Comparison of ENCODE assay signal across 8 cellular contexts in the genomic region with DNA sequence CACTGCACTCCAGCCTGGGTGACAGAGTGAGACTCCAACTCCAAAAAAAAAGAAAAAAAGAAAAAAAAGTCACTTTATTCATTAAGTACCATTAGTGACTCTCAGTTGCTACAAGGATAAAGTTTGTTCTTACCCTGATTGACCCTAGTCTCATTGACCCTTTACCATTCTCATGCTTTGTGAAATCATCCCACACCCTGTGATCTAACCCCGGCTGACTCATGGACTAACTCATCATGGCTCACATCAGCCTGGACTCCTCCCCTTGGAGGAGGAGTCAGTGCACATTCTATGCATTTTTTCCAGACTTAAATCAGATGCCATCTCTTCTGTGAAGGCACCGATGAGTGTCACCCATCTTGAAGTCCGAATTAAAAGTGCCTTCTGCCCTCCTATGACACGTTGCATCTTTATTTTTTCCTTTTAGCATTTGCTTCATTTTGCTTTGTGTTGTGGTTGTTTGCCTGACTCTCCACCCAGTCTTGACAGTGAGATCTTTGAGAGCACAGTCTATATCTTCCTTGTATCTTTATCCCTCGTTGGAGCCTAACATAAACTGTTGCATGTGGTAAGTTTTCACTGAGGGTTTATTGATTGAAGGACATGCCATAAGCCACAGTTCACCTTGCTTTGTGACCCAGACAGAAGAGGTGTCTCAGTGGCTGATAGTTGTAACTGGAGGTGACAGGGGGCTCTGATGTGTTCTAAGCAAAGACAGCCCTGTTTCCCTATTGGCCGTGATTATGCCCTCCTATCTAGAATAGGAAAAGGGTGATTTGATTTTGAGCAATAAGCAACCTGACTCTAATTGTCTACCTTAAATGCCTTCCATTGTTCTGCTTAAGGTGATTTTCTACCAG.
DNase-seq lines count a peak whose midpoint lies in the region; ATAC-seq and TF ChIP-seq lines count a peak whose summit lies in the region.

No MANE protein-coding gene starts in this region.

- peaks cover 42% of the 10 kb centered on the region for H3K4me1 Mint-ChIP-seq in activated CD4-positive, alpha-beta T cell treated with anti-CD3 and anti-CD28 coated beads for 36 hours

- peak overlapping the region; percentile 51 for H3K4me3 Mint-ChIP-seq in activated CD4-positive, alpha-beta T cell treated with anti-CD3 and anti-CD28 coated beads for 36 hours

- H3K9me3 Mint-ChIP-seq in activated CD4-positive, alpha-beta T cell treated with anti-CD3 and anti-CD28 coated beads for 36 hours (ENCODE audit: low read depth) = no peaks in the 10 kb centered on the region

- no peak for TF ChIP-seq CTCF in fibroblast of pulmonary artery (IDR thresholded peaks at IDR 0.05; ENCODE audit: low read length, missing control alignments)

- intact Hi-C loops in activated CD4-positive, alpha-beta T cell treated with anti-CD3 and anti-CD28 coated beads for 36 hours (cut with DNase I, micrococcal nuclease) = loop anchor here (1.0 kb wide), 3 partner anchors 20 to 73 kb away; no protein-coding TSS in a partner anchor

- H3K27ac ChIP-seq in skin epidermis = peak overlapping the region in 16 of 21 experiments; percentile 22 to 74 (median 49)

- POLR2A ChIA-PET in activated CD4-positive, alpha-beta T cell treated with anti-CD3 and anti-CD28 coated beads for 36 hours (lab: Charles Lee) = interaction anchor here (0.7 kb wide), 1 partner anchor 19 kb away, joined by 3 read pairs; no protein-coding TSS in a partner anchor

- CTCF ChIA-PET in activated CD4-positive, alpha-beta T cell treated with anti-CD3 and anti-CD28 coated beads for 36 hours (lab: Charles Lee) = interaction anchor here (0.8 to 0.9 kb wide), 2 partner anchors 94 to 290 kb away, joined by 3 read pairs; no protein-coding TSS in a partner anchor

- DNase-seq in HT1080 (ENCODE audit: low read depth) (peak; percentile 96), fibroblast of pulmonary artery (ENCODE audit: low read depth) (peak; percentile 93), NCI-H2227 (lab: John Stamatoyannopoulos, UW; ENCODE audit: unreplicated experiment) (no peak), DMS79 (lab: John Stamatoyannopoulos, UW) (no peak), NCI-H2107 (lab: John Stamatoyannopoulos, UW) (no peak)
- DNase-seq in activated CD4-positive, alpha-beta T cell treated with anti-CD3 and anti-CD28 coated beads for 36 hours = peak; percentile 82

- H3K36me3 Mint-ChIP-seq in activated CD4-positive, alpha-beta T cell treated with anti-CD3 and anti-CD28 coated beads for 36 hours (ENCODE audit: low read depth) = peaks cover 13% of the 10 kb centered on the region

- peak; percentile 5 for ATAC-seq in GM19043 (IDR thresholded peaks at IDR 0.05; ENCODE audit: low read depth, unreplicated experiment)
- peak; percentile 87 for ATAC-seq in activated CD4-positive, alpha-beta T cell treated with anti-CD3 and anti-CD28 coated beads for 36 hours

- no peaks in the 10 kb centered on the region for H3K27me3 Mint-ChIP-seq in activated CD4-positive, alpha-beta T cell treated with anti-CD3 and anti-CD28 coated beads for 36 hours

- peak overlapping the region; percentile 96 for H3K27ac Mint-ChIP-seq in activated CD4-positive, alpha-beta T cell treated with anti-CD3 and anti-CD28 coated beads for 36 hours

- H3K4me3 ChIP-seq in fibroblast of pulmonary artery (replicated peaks; ENCODE audit: low read depth, low read length) (no peak overlapping the region), skin epidermis (no peak overlapping the region)

Comparison
In these comparisons a context has a peak if more than half of its experiments do, and no peak if none do; other contexts are left out.
1. DNase-seq: peak in HT1080 (single experiment), activated CD4-positive, alpha-beta T cell treated with anti-CD3 and anti-CD28 coated beads for 36 hours (single experiment) and fibroblast of pulmonary artery (single experiment); none in NCI-H2227 (single experiment), DMS79 (single experiment) and NCI-H2107 (single experiment).